Comparison of ENCODE assay signal across 28 cellular contexts in the genomic region with DNA sequence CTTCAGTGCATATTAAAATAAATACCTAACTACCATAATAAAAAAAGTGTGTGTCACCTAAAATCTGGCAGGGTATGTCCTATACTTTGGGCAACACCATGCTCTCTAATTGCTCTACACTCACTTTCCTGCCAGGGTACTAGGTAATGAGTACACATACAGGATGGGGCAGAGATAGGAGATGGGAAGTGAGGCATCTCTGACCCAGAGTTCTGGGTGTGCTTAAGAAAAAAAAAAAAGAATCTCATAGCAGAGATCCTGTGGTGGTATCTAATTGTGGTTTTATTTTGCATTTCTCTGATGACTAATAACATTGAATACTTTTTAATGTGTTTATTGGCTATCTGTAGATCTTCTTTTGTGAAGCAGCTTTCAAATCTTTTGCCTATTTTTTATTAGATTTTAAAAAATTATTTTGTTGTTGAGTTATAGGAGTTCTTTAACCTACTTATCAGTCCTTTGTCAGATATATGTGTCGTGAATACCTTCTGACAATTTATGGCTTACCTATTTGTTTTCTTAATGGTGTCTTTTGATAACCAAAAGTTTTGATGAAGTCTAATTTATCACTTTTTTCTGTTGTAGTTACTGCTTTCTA.
"Had no signal": no experiment of that assay in that cellular context is flagged by ENCODE, and none has a peak within 500 bp of the region (broad histone marks: within the 10 kb centered on the region; RNA-seq: fewer than 3 reads in every experiment).

No MANE protein-coding gene starts in this region.

- H3K4me3 ChIP-seq: gastroesophageal sphincter, heart left ventricle, hepatocyte, left lung, neural progenitor cell, right atrium auricular region, smooth muscle cell, suprapubic skin, transverse colon, upper lobe of right lung, vagina had no signal

- H3K79me2 ChIP-seq: hepatocyte had no signal

- H3K9me3 ChIP-seq: gastroesophageal sphincter, heart left ventricle, left lung, right atrium auricular region, suprapubic skin, transverse colon, upper lobe of right lung, vagina had no signal

- H3K27me3 ChIP-seq: foreskin keratinocyte, gastroesophageal sphincter, heart left ventricle, hepatocyte, left lung, neural progenitor cell, right atrium auricular region, suprapubic skin, transverse colon, upper lobe of right lung, vagina had no signal

- H3K9ac ChIP-seq: neural progenitor cell, parathyroid adenoma had no signal

- H2AFZ ChIP-seq: hepatocyte, neural progenitor cell, parathyroid adenoma had no signal

- H3K36me3 ChIP-seq: gastroesophageal sphincter, heart left ventricle, left lung, neural progenitor cell, right atrium auricular region, suprapubic skin, transverse colon, upper lobe of right lung, vagina had no signal

- FAIRE-seq: endometrium, islet of Langerhans had no signal

- DNase-seq: cortex of kidney; effector memory CD8-positive, alpha-beta T cell; heart left ventricle; left cardiac atrium; left lung; mesendoderm; midbrain; naive thymus-derived CD4-positive, alpha-beta T cell; stimulated activated CD4-positive, alpha-beta T cell treated with anti-CD3 and anti-CD28 coated beads, Interleukin-12 subunit alpha, Interleukin-12 subunit beta, amount 100 ng/mL, for 4 hours; stimulated activated CD4-positive, alpha-beta T cell treated with anti-CD3 and anti-CD28 coated beads, Interleukin-1b, Interleukin-23, amount 100 ng/mL, for 48 hours; stimulated activated CD4-positive, alpha-beta T cell treated with anti-CD3 and anti-CD28 coated beads, Interleukin-4, amount 100 ng/mL, for 1 hour; stimulated activated CD8-positive, alpha-beta memory T cell treated with anti-CD3 and anti-CD28 coated beads, Interleukin-4, amount 100 ng/mL, for 48 hours; stimulated activated naive CD4-positive, alpha-beta T cell; stimulated activated naive CD8-positive, alpha-beta T cell treated with anti-CD3 and anti-CD28 coated beads, Interleukin-15, amount 100 ng/mL, for 72 hours; transverse colon; upper lobe of right lung had no signal

- H3K4me2 ChIP-seq: hepatocyte, neural progenitor cell, smooth muscle cell had no signal

- ATAC-seq: effector memory CD8-positive, alpha-beta T cell; foreskin keratinocyte; gastroesophageal sphincter; heart left ventricle; left cardiac atrium; left lung; naive thymus-derived CD4-positive, alpha-beta T cell; sciatic nerve; stimulated activated naive CD8-positive, alpha-beta T cell treated with anti-CD3 and anti-CD28 coated beads, Interleukin-15, amount 100 ng/mL, for 72 hours; upper lobe of right lung had no signal

- H3K4me1 ChIP-seq: foreskin keratinocyte, gastroesophageal sphincter, left lung, suprapubic skin, upper lobe of right lung had no signal

- H3K27ac ChIP-seq: foreskin keratinocyte, gastroesophageal sphincter, heart left ventricle, hepatocyte, left lung, neural progenitor cell, parathyroid adenoma, right atrium auricular region, suprapubic skin, transverse colon, upper lobe of right lung, vagina had no signal
